8 cellular contexts compared by ENCODE assay signal in genomic region chr19:55383279-55383788, GRCh38. TPM values are rescaled to one million over a fixed set of nuclear protein-coding genes. Genes with fewer than 3 reads are reported as not detected.
DNase-seq lines count a peak whose midpoint lies in the region; ATAC-seq, FAIRE-seq and TF ChIP-seq lines count a peak whose summit lies in the region.

No MANE protein-coding gene starts in this region.

- H3K27ac ChIP-seq in A549 (peak overlapping the region; percentile 89 to 99), HL-60 (replicated peaks) (no peak overlapping the region; the same call in 1 of the 2 replicates), adrenal gland (peak overlapping the region in 3 of 5 donors; percentile 32 to 95 (median 69)), mesenchymal stem cell (ENCODE audit: low read length, poor library complexity, severe bottlenecking) (no peak overlapping the region)

- H3K23ac ChIP-seq in mesenchymal stem cell (ENCODE audit: low read length in 2 of 2): no peak overlapping the region

- CTCF ChIA-PET in A549 (lab: Yijun Ruan, JAX): interaction anchor here (0.6 to 3.2 kb wide), 46 partner anchors 8 to 249 kb away, joined by 3 to 62 read pairs (median 6); partner anchors contain the start of genes DNAAF3, GARIN5B, HSPBP1 and IL11

- peak overlapping the region; percentile 60 for H2AFZ ChIP-seq in mesenchymal stem cell (ENCODE audit: low read depth, low read length)

- H4K91ac ChIP-seq in mesenchymal stem cell (ENCODE audit: low read length): no peak overlapping the region

- intact Hi-C loops in adrenal gland (cut with DNase I): loop anchor here in 1 of 2 donors (5.0 kb wide), 1 partner anchor 81 kb away; no protein-coding TSS in a partner anchor

- H3K27me3 ChIP-seq in HL-60 (ENCODE audit: insufficient read depth, poor library complexity, severe bottlenecking) (no peaks in the 10 kb centered on the region), adrenal gland (no peaks in the 10 kb centered on the region), mesenchymal stem cell (ENCODE audit: control insufficient read depth in 1 of 2, insufficient read depth in 1 of 2, low read length in 2 of 2) (peaks cover 0 to 8% of the 10 kb centered on the region in 2 experiments)

- peaks cover 0 to 15% of the 10 kb centered on the region in 2 donors for H3K36me3 ChIP-seq in adrenal gland (replicated peaks in 1 of 2)
- peaks cover 16 to 17% of the 10 kb centered on the region in 2 experiments for H3K36me3 ChIP-seq in mesenchymal stem cell (ENCODE audit: control insufficient read depth in 1 of 2, insufficient read depth in 2 of 2, low read depth in 1 of 2, low read length in 2 of 2)

- peaks cover 8% of the 10 kb centered on the region for H3K79me1 ChIP-seq in mesenchymal stem cell (replicated peaks; ENCODE audit: low read length, poor library complexity, severe bottlenecking)

- TF ChIP-seq CTCF in A549 (IDR thresholded peaks at IDR 0.05): no peak
- no peak for TF ChIP-seq CTCF in HL-60 (IDR thresholded peaks at IDR 0.05; ENCODE audit: insufficient read depth, low read length)
- TF ChIP-seq CTCF in adrenal gland (IDR thresholded peaks at IDR 0.05): no peak

- POLR2A ChIA-PET in A549 (lab: Yijun Ruan, JAX): interaction anchor here (0.6 to 4.5 kb wide), 23 partner anchors 8 to 242 kb away, joined by 3 to 47 read pairs (median 4); partner anchors contain the start of genes BRSK1, HSPBP1, IL11 and KMT5C

- H3K4me3 ChIP-seq in A549: peak overlapping the region; percentile 89
- H3K4me3 ChIP-seq in HL-60 (replicated peaks; ENCODE audit: insufficient read depth, low read length): peak overlapping the region; percentile 30
- peak overlapping the region in 1 of 4 donors; percentile 85 for H3K4me3 ChIP-seq in adrenal gland
- H3K4me3 ChIP-seq in mesenchymal stem cell (ENCODE audit: insufficient read depth in 1 of 2, low read depth in 1 of 2, low read length in 2 of 2): peak overlapping the region; percentile 48 to 64

- peak overlapping the region; percentile 92 for H4K8ac ChIP-seq in mesenchymal stem cell (ENCODE audit: low read length)

- H3K4me2 ChIP-seq in A549 (peak overlapping the region; percentile 92), mesenchymal stem cell (ENCODE audit: low read length, poor library complexity, severe bottlenecking) (peak overlapping the region; percentile 76)

- TF ChIP-seq POLR2A in A549 (IDR thresholded peaks at IDR 0.05; ENCODE audit: low read length) (no peak), adrenal gland (IDR thresholded peaks at IDR 0.05) (no peak)

- H3K9me3 ChIP-seq in A549 (peaks cover 6% of the 10 kb centered on the region; the same call in 2 of the 3 replicates), adrenal gland (replicated peaks in 1 of 3) (no peaks in the 10 kb centered on the region), mesenchymal stem cell (ENCODE audit: control insufficient read depth, low read length) (no peaks in the 10 kb centered on the region)

- H2BK120ac ChIP-seq in mesenchymal stem cell (ENCODE audit: low read depth, low read length): no peak overlapping the region

- no peak for TF ChIP-seq EP300 in A549 (IDR thresholded peaks at IDR 0.05)

- DNase-seq in A549 (ENCODE audit: low read depth in 1 of 2, low spot score in 1 of 2) (no peak), HL-60 (ENCODE audit: low read depth in 1 of 2, low spot score in 1 of 2) (no peak), adrenal gland (peak in 2 of 7 donors; percentile 37 to 60), mesenchymal stem cell (no peak), dedifferentiated amniotic fluid mesenchymal stem cell (ENCODE audit: extremely low spot score) (no peak), GM19238 (ENCODE audit: insufficient read length, low spot score) (no peak)

- no peak overlapping the region for H2BK5ac ChIP-seq in mesenchymal stem cell (ENCODE audit: low read depth, low read length, poor library complexity, severe bottlenecking)

- H2BK15ac ChIP-seq in mesenchymal stem cell (ENCODE audit: low read depth, poor library complexity, severe bottlenecking): no peak overlapping the region

- H3K18ac ChIP-seq in mesenchymal stem cell (ENCODE audit: low read depth in 1 of 2, low read length in 2 of 2): peak overlapping the region in 1 of 2 experiments; percentile 42

- H3K14ac ChIP-seq in mesenchymal stem cell (ENCODE audit: low read length in 2 of 2): no peak overlapping the region

- no peak for TF ChIP-seq RAD21 in A549 (conservative IDR thresholded peaks at IDR 0.05 in 1 of 2, IDR thresholded peaks at IDR 0.05 in 1 of 2)

- H2BK12ac ChIP-seq in mesenchymal stem cell (ENCODE audit: low read length in 2 of 2): no peak overlapping the region

- H3K4me1 ChIP-seq in A549 (peaks cover 40% of the 10 kb centered on the region), adrenal gland (replicated peaks in 1 of 2) (peaks cover 30 to 32% of the 10 kb centered on the region in 2 donors), mesenchymal stem cell (ENCODE audit: control insufficient read depth, insufficient read depth, low read depth, low read length) (peaks cover 29% of the 10 kb centered on the region)

- no peak overlapping the region for H3K4ac ChIP-seq in mesenchymal stem cell (ENCODE audit: low read depth in 1 of 2, low read length in 2 of 2)

- FAIRE-seq in A549 (lab: Jason Lieb, UNC): no peak

- ATAC-seq in A549 (peak in 1 of 2 experiments; percentile 3; a peak in 2 of 6 replicates), HG03045 (IDR thresholded peaks at IDR 0.05; ENCODE audit: unreplicated experiment) (no peak), HG02870 (IDR thresholded peaks at IDR 0.05; ENCODE audit: unreplicated experiment) (no peak)

- H3K9ac ChIP-seq in mesenchymal stem cell (ENCODE audit: low read length): peak overlapping the region; percentile 60

- WGBS in A549 (ENCODE audit: missing lambda C conversion rate): 38% methylated on average over 14 of the region's 31 CpGs
- WGBS in adrenal gland, 4 donors: 11 to 21% (median 13%) methylated on average over 13 to 31 of the region's 31 CpGs
- 50% methylated on average over 9 of the region's 31 CpGs for WGBS in mesenchymal stem cell

- no peak overlapping the region for H2AK5ac ChIP-seq in mesenchymal stem cell (ENCODE audit: low read length, severe bottlenecking)

TF ChIP-seq in A549, 52 proteins besides CTCF, POLR2A, EP300 and RAD21 (continues in another document):
- TF ChIP-seq MAX (IDR thresholded peaks at IDR 0.05) (peak; percentile 52; the same call in 1 of the 2 replicates), NPAS2 (CRISPR knock-in tag; IDR thresholded peaks at IDR 0.05; ENCODE audit: borderline replicate concordance) (no peak)

RNA-seq across cellular contexts. Expression of gene TMEM238, which starts 0.8 kb away (rescaled TPM):
- polyA plus RNA-seq in A549 (2011; rRNA removed) (0.37 and 0.70 TPM in 2 replicates), A549 (2017; fragmentation: RNase III; extraction: RNeasy Plus Mini Kit Qiagen cat#74134 plus additional on column Dnase treatment) (2.5 to 3.6 TPM (median 2.7 TPM) in 3 replicates), adrenal gland (under 1 TPM in 1 of 3 donors, not detected in 2; 0.13 TPM)
- 2.0 and 2.9 TPM in 2 replicates for polyA plus RNA-seq in A549 (2012; cell fraction: cytosol; rRNA removed)
- 1.8 and 4.0 TPM in 2 replicates for polyA plus RNA-seq in A549 (2012; cell fraction: nucleus; rRNA removed)
- 0.37 and 0.44 TPM in 2 replicates for polyA minus RNA-seq in A549 (2011; rRNA and poly(A)+ RNA removed)
- total RNA-seq in adrenal gland: 1 to 10 TPM; 2.7 to 9.3 (median 3.7) TPM
- polyA plus RNA-seq in mesenchymal stem cell (2013, experiment 1 of 2): 0.18 TPM
- 0.10 TPM for polyA plus RNA-seq in mesenchymal stem cell (2013, experiment 2 of 2)

RNA-seq across cellular contexts. Expression of gene RPL28, which starts 2.4 kb away (rescaled TPM):
- 329 and 351 TPM in 2 replicates for polyA plus RNA-seq in A549 (2011; rRNA removed)
- polyA plus RNA-seq in A549 (2012; cell fraction: cytosol; rRNA removed): 2,042 and 2,083 TPM in 2 replicates
- polyA plus RNA-seq in A549 (2012; cell fraction: nucleus; rRNA removed): 1,887 and 2,526 TPM in 2 replicates
- 2,012 to 2,083 TPM (median 2,037 TPM) in 3 replicates for polyA plus RNA-seq in A549 (2017; fragmentation: RNase III; extraction: RNeasy Plus Mini Kit Qiagen cat#74134 plus additional on column Dnase treatment)
- 816 and 1,830 TPM in 2 replicates for polyA minus RNA-seq in A549 (2011; rRNA and poly(A)+ RNA removed)
- total RNA-seq in adrenal gland: 1,000 to 10,000 TPM in 4 of 8 donors, 100 to 1,000 TPM in 4; 194 to 2,378 (median 1,045) TPM
- polyA plus RNA-seq in adrenal gland: 1,000 to 10,000 TPM in 2 of 3 donors, 100 to 1,000 TPM in 1; 577 to 2,804 (median 2,164) TPM
- 3,020 TPM for polyA plus RNA-seq in mesenchymal stem cell (2013, experiment 1 of 2)
- 2,919 TPM for polyA plus RNA-seq in mesenchymal stem cell (2013, experiment 2 of 2)

RNA-seq across cellular contexts. Expression of gene TMEM190, which starts 6.7 kb away (rescaled TPM):
- polyA plus RNA-seq in A549 (2011; rRNA removed): 0.58 and 1.1 TPM in 2 replicates
- 1.6 and 1.9 TPM in 2 replicates for polyA plus RNA-seq in A549 (2012; cell fraction: cytosol; rRNA removed)
- 11.6 and 14.4 TPM in 2 replicates for polyA plus RNA-seq in A549 (2012; cell fraction: nucleus; rRNA removed)
- 1.2 to 1.9 TPM (median 1.7 TPM) in 3 replicates for polyA plus RNA-seq in A549 (2017; fragmentation: RNase III; extraction: RNeasy Plus Mini Kit Qiagen cat#74134 plus additional on column Dnase treatment)
- 0.41 TPM in 1 of 2 replicates, not detected in the other for polyA minus RNA-seq in A549 (2011; rRNA and poly(A)+ RNA removed)
- 1 to 10 TPM in 2 of 8 donors, not detected in 6; 1.1 to 2.3 TPM for total RNA-seq in adrenal gland
- polyA plus RNA-seq in adrenal gland: 10 to 100 TPM in 1 of 3 donors, 1 to 10 TPM in 1, under 1 TPM in 1; 0.62 to 63.0 (median 4.7) TPM
- polyA plus RNA-seq in mesenchymal stem cell (2013, experiment 1 of 2): 0.26 TPM
- polyA plus RNA-seq in mesenchymal stem cell (2013, experiment 2 of 2): 0.08 TPM

RNA-seq across cellular contexts. Expression of gene IL11, which starts 13.1 kb away (rescaled TPM):
- polyA plus RNA-seq in A549 (2011; rRNA removed) (42.1 and 52.4 TPM in 2 replicates), A549 (2017; fragmentation: RNase III; extraction: RNeasy Plus Mini Kit Qiagen cat#74134 plus additional on column Dnase treatment) (91.7 to 115 TPM (median 100.0 TPM) in 3 replicates), adrenal gland (1 to 10 TPM in 1 of 3 donors, under 1 TPM in 1, not detected in 1; 0.24 to 1.1 TPM)
- 27.4 and 54.2 TPM in 2 replicates for polyA plus RNA-seq in A549 (2012; cell fraction: cytosol; rRNA removed)
- polyA plus RNA-seq in A549 (2012; cell fraction: nucleus; rRNA removed): 89.3 and 99.2 TPM in 2 replicates
- 19.6 and 26.4 TPM in 2 replicates for polyA minus RNA-seq in A549 (2011; rRNA and poly(A)+ RNA removed)
- under 1 TPM in 1 of 8 donors, not detected in 7; 0.28 TPM for total RNA-seq in adrenal gland
- polyA plus RNA-seq in mesenchymal stem cell (2013, experiment 1 of 2): 6.4 TPM
- polyA plus RNA-seq in mesenchymal stem cell (2013, experiment 2 of 2): 6.1 TPM

RNA-seq across cellular contexts. Expression of gene GARIN5B, which starts 20.3 kb away (rescaled TPM):
- polyA plus RNA-seq in A549 (2011; rRNA removed) (not detected in 2 replicates), A549 (2017; fragmentation: RNase III; extraction: RNeasy Plus Mini Kit Qiagen cat#74134 plus additional on column Dnase treatment) (0.05 TPM in 3 replicates), adrenal gland (not detected)
- 0.01 TPM in 1 of 2 replicates, not detected in the other for polyA plus RNA-seq in A549 (2012; cell fraction: cytosol; rRNA removed)
- polyA plus RNA-seq in A549 (2012; cell fraction: nucleus; rRNA removed): 0.20 and 0.23 TPM in 2 replicates
- polyA minus RNA-seq in A549 (2011; rRNA and poly(A)+ RNA removed): not detected in 2 replicates
- not detected for total RNA-seq in adrenal gland
- polyA plus RNA-seq in mesenchymal stem cell (2013, experiment 1 of 2): not detected
- polyA plus RNA-seq in mesenchymal stem cell (2013, experiment 2 of 2): not detected

Comparison
In these comparisons a context has a peak if more than half of its experiments do, and no peak if none do; other contexts are left out.
1. H3K27ac ChIP-seq: peak in A549 (2 of 2) and adrenal gland (3 of 5); none in HL-60 (single experiment) and mesenchymal stem cell (single experiment).